20 cellular contexts compared by ENCODE assay signal in genomic region chr19:458091-459042, GRCh38. TPM values are rescaled to one million over a fixed set of nuclear protein-coding genes. Genes with fewer than 3 reads are reported as not detected.
DNase-seq lines count a peak whose midpoint lies in the region; ATAC-seq, FAIRE-seq and TF ChIP-seq lines count a peak whose summit lies in the region.
"Had no signal": no experiment of that assay in that cellular context is flagged by ENCODE, and none has a peak within 500 bp of the region (broad histone marks: within the 10 kb centered on the region; RNA-seq: fewer than 3 reads in every experiment).

No MANE protein-coding gene starts in this region.

- 97% methylated on average over 87 of the region's 89 CpGs for WGBS in HepG2 (ENCODE audit: low lambda C conversion rate)
- 98% methylated on average over 69 of the region's 89 CpGs for WGBS in right lobe of liver (ENCODE audit: insufficient coverage, low coverage, low lambda C conversion rate, missing lambda C conversion rate)
- WGBS in testis, 2 donors: 66 to 74% methylated on average over 80 to 86 of the region's 89 CpGs

- H3K27ac ChIP-seq in HepG2 (ENCODE audit: extremely low read length, insufficient read depth, low read length) (no peak overlapping the region), right lobe of liver (no peak overlapping the region), neural cell (ENCODE audit: low read length) (no peak overlapping the region), testis (no peak overlapping the region)

- peak overlapping the region; percentile 76 for H3K4me3 Mint-ChIP-seq in glutamatergic neuron (ENCODE audit: unreplicated experiment)
- no peak overlapping the region for H3K4me3 Mint-ChIP-seq in progenitor cell of endocrine pancreas (ENCODE audit: low read depth)

- TF ChIP-seq EP300 in HepG2 (IDR thresholded peaks at IDR 0.05; ENCODE audit: low read depth in 2 of 2, low read length in 2 of 2): no peak
- TF ChIP-seq EP300 in HepG2 (CRISPR knock-in tag; IDR thresholded peaks at IDR 0.05; ENCODE audit: borderline replicate concordance): no peak
- no peak for TF ChIP-seq EP300 in neural cell (conservative IDR thresholded peaks at IDR 0.05; ENCODE audit: poor library complexity, severe bottlenecking)

- TF ChIP-seq POLR2A in HepG2 (IDR thresholded peaks at IDR 0.05; ENCODE audit: insufficient read depth in 1 of 2, low read depth in 2 of 2, low read length in 2 of 2) (no peak), right lobe of liver (IDR thresholded peaks at IDR 0.05) (no peak), testis (IDR thresholded peaks at IDR 0.05) (no peak)

- POLR2A ChIA-PET in HepG2 (lab: Yijun Ruan, JAX): no interaction called here

- in situ Hi-C loops in HepG2 (cut with HindIII; ENCODE audit: extremely low pct_ligation_motif_present, low pct_unique_long_range_greater_than_20kb): no loop called here

- DNase-seq in HepG2 (ENCODE audit: low spot score) (no peak), right lobe of liver (no peak), glutamatergic neuron (no peak), testis (no peak), progenitor cell of endocrine pancreas (ENCODE audit: low spot score, unreplicated experiment) (no peak), EL (no peak), NCI-H2227 (lab: John Stamatoyannopoulos, UW; ENCODE audit: unreplicated experiment) (no peak)
- DNase-seq: C1 segment of cervical spinal cord; Calu3; CD4-positive, alpha-beta memory T cell; COR-L47; DMS53; DMS79 treated with DMSO at 0.1 percent for 48 hours; GOT3 had no signal

- H3K4me3 ChIP-seq in HepG2 (replicated peaks in 1 of 3; ENCODE audit: insufficient read depth in 1 of 3, low read depth in 2 of 3, low read length in 3 of 3) (no peak overlapping the region), right lobe of liver (no peak overlapping the region), neural cell (ENCODE audit: low read length) (peak overlapping the region; percentile 83), testis (peak overlapping the region; percentile 26 to 32)

- CTCF ChIA-PET in HepG2 (lab: Yijun Ruan, JAX; ENCODE audit: low intra/inter-chr PET ratio, low total read pairs): no interaction called here

- H3K27me3 ChIP-seq in HepG2 (ENCODE audit: control insufficient read depth in 1 of 2, insufficient read depth in 2 of 2, low read length in 2 of 2): peaks cover 1 to 5% of the 10 kb centered on the region in 2 experiments; a peak in 2 of 5 replicates
- H3K27me3 ChIP-seq in right lobe of liver: no peaks in the 10 kb centered on the region
- no peaks in the 10 kb centered on the region for H3K27me3 ChIP-seq in neural cell (ENCODE audit: insufficient read depth, low read depth, low read length)
- no peaks in the 10 kb centered on the region for H3K27me3 ChIP-seq in testis

- H3K36me3 ChIP-seq in HepG2 (replicated peaks in 1 of 2; ENCODE audit: control insufficient read depth in 1 of 2, insufficient read depth in 2 of 2, low read length in 2 of 2): no peaks in the 10 kb centered on the region; a peak in 1 of 5 replicates
- H3K36me3 ChIP-seq in right lobe of liver: no peaks in the 10 kb centered on the region
- peaks cover 5% of the 10 kb centered on the region for H3K36me3 ChIP-seq in neural cell (ENCODE audit: insufficient read depth, low read length)
- no peaks in the 10 kb centered on the region for H3K36me3 ChIP-seq in testis (ENCODE audit: low read depth, missing control alignments)
- H3K36me3 ChIP-seq: HAP-1 had no signal

- no peaks in the 10 kb centered on the region for H3K9me3 ChIP-seq in HepG2 (ENCODE audit: low read length)
- no peaks in the 10 kb centered on the region for H3K9me3 ChIP-seq in right lobe of liver
- no peaks in the 10 kb centered on the region for H3K9me3 ChIP-seq in neural cell (ENCODE audit: low read length)
- H3K9me3 ChIP-seq in testis: no peaks in the 10 kb centered on the region
- H3K9me3 ChIP-seq: HAP-1 had no signal

- H3K9me2 ChIP-seq in neural cell (ENCODE audit: insufficient read depth, low read length): no peaks in the 10 kb centered on the region

- H3K27ac Mint-ChIP-seq in glutamatergic neuron (ENCODE audit: unreplicated experiment) (no peak overlapping the region), progenitor cell of endocrine pancreas (no peak overlapping the region)

- H3K9me3 Mint-ChIP-seq in glutamatergic neuron (ENCODE audit: unreplicated experiment): peaks cover 17% of the 10 kb centered on the region
- no peaks in the 10 kb centered on the region for H3K9me3 Mint-ChIP-seq in progenitor cell of endocrine pancreas (ENCODE audit: low read depth)

- H3K9ac ChIP-seq in HepG2 (ENCODE audit: insufficient read depth, low read depth, low read length): no peak overlapping the region
- no peak overlapping the region for H3K9ac ChIP-seq in neural cell (ENCODE audit: low read length)

- no peak for FAIRE-seq in HepG2 (lab: Jason Lieb, UNC)
- FAIRE-seq: G401.6, GM12892, H54 had no signal

- peaks cover 37% of the 10 kb centered on the region for H3K4me1 ChIP-seq in HepG2 (ENCODE audit: insufficient read depth, low read length)
- H3K4me1 ChIP-seq in right lobe of liver: peaks cover 0 to 9% (median 0%) of the 10 kb centered on the region in 4 donors
- peaks cover 8% of the 10 kb centered on the region for H3K4me1 ChIP-seq in testis

- H3K4me2 ChIP-seq in HepG2 (ENCODE audit: low read depth, low read length): peak overlapping the region; percentile 7; the same call in 1 of the 2 replicates
- H3K4me2 ChIP-seq in neural cell (ENCODE audit: low read length): no peak overlapping the region

- ATAC-seq in HepG2 (no peak), right lobe of liver (no peak)

- BruUV-seq in HepG2 (replicated peaks; lab: Mats Ljungman, UMichigan): no TSS peak

- no peaks in the 10 kb centered on the region for H3K79me2 ChIP-seq in HepG2 (ENCODE audit: insufficient read depth, low read length)
- peaks cover 3% of the 10 kb centered on the region for H3K79me2 ChIP-seq in neural cell (replicated peaks; ENCODE audit: insufficient read depth, low read length)

- peaks cover 32% of the 10 kb centered on the region; the same call in 1 of the 2 replicates for H4K20me1 ChIP-seq in HepG2 (ENCODE audit: insufficient read depth, low read length)
- no peaks in the 10 kb centered on the region for H4K20me1 ChIP-seq in neural cell (ENCODE audit: insufficient read depth)

- TF ChIP-seq RAD21 in HepG2 (CRISPR knock-in tag; IDR thresholded peaks at IDR 0.05) (no peak), neural cell (conservative IDR thresholded peaks at IDR 0.05) (no peak)

- H3K36me3 Mint-ChIP-seq in glutamatergic neuron (ENCODE audit: unreplicated experiment): peaks cover 27% of the 10 kb centered on the region
- H3K36me3 Mint-ChIP-seq in progenitor cell of endocrine pancreas (ENCODE audit: insufficient read depth): peaks cover 18% of the 10 kb centered on the region
- H3K36me3 Mint-ChIP-seq: CD4-positive, alpha-beta memory T cell had no signal

- H2AFZ ChIP-seq in HepG2 (ENCODE audit: low read length) (no peak overlapping the region), neural cell (ENCODE audit: low read depth, low read length) (no peak overlapping the region)

- H3F3A ChIP-seq in neural cell (ENCODE audit: insufficient read depth, low read length, poor library complexity, severe bottlenecking): no peaks in the 10 kb centered on the region

- no peak for TF ChIP-seq CTCF in HepG2 (CRISPR knock-in tag; IDR thresholded peaks at IDR 0.05)
- TF ChIP-seq CTCF in right lobe of liver (IDR thresholded peaks at IDR 0.05): no peak
- TF ChIP-seq CTCF in glutamatergic neuron (IDR thresholded peaks at IDR 0.05; ENCODE audit: partially characterized antibody, unreplicated experiment): no peak
- TF ChIP-seq CTCF in neural cell (IDR thresholded peaks at IDR 0.05; ENCODE audit: poor library complexity, severe bottlenecking): no peak
- TF ChIP-seq CTCF in testis (IDR thresholded peaks at IDR 0.05): no peak
- no peak for TF ChIP-seq CTCF in progenitor cell of endocrine pancreas (IDR thresholded peaks at IDR 0.05; ENCODE audit: unreplicated experiment)

- intact Hi-C loops in HepG2 (cut with micrococcal nuclease; ENCODE audit: unreplicated experiment): no loop called here
- intact Hi-C loops in right lobe of liver (cut with DNase I): no loop called here
- intact Hi-C loops in testis (cut with DNase I; ENCODE audit: low total_unique reads): no loop called here

- H3K4me1 Mint-ChIP-seq in glutamatergic neuron (ENCODE audit: low read depth, unreplicated experiment): peaks cover 3% of the 10 kb centered on the region
- peaks cover 4% of the 10 kb centered on the region for H3K4me1 Mint-ChIP-seq in progenitor cell of endocrine pancreas (ENCODE audit: low read depth)

- H3K27me3 Mint-ChIP-seq in glutamatergic neuron (ENCODE audit: unreplicated experiment) (peaks cover 20% of the 10 kb centered on the region), progenitor cell of endocrine pancreas (no peaks in the 10 kb centered on the region)

RNA-seq across cellular contexts. Expression of gene SHC2, which starts 2.5 kb away (rescaled TPM):
- total RNA-seq in HepG2 (2016; rRNA removed; fragmentation: Illumina TruSeq; extraction: Trizol): 4.8 and 9.0 TPM in 2 replicates
- total RNA-seq in HepG2 (2016; cell fraction: cytosol; rRNA removed; fragmentation: Illumina TruSeq; extraction: Trizol; ENCODE audit: low read depth): 11.0 and 12.0 TPM in 2 replicates
- 3.9 and 8.8 TPM in 2 replicates for total RNA-seq in HepG2 (2016; cell fraction: insoluble cytoplasmic fraction; rRNA removed; fragmentation: Illumina TruSeq; extraction: Trizol)
- total RNA-seq in HepG2 (2016; cell fraction: membrane; rRNA removed; fragmentation: Illumina TruSeq; extraction: Trizol): 12.6 and 14.2 TPM in 2 replicates
- 7.1 and 9.7 TPM in 2 replicates for total RNA-seq in HepG2 (2016; cell fraction: nucleus; rRNA removed; fragmentation: Illumina TruSeq; extraction: Trizol)
- 18.3 and 35.8 TPM in 2 replicates for polyA plus RNA-seq in HepG2 (2011; rRNA removed)
- polyA plus RNA-seq in HepG2 (2011; cell fraction: cytosol; rRNA removed): 12.4 and 18.0 TPM in 2 replicates
- 247 and 276 TPM in 2 replicates for polyA plus RNA-seq in HepG2 (2011; cell fraction: nucleus; rRNA removed)
- polyA plus RNA-seq in HepG2 (2012): 21.5 and 36.3 TPM in 2 replicates
- 11.4 and 12.5 TPM in 2 replicates for polyA plus RNA-seq in HepG2 (2016; cell fraction: cytosol; fragmentation: Illumina TruSeq; extraction: Trizol; ENCODE audit: low read depth)
- 4.7 and 5.3 TPM in 2 replicates for polyA plus RNA-seq in HepG2 (2016; cell fraction: insoluble cytoplasmic fraction; fragmentation: Illumina TruSeq; extraction: Trizol; ENCODE audit: low read depth)
- polyA plus RNA-seq in HepG2 (2016; cell fraction: membrane; fragmentation: Illumina TruSeq; extraction: Trizol; ENCODE audit: low read depth): 13.0 and 14.2 TPM in 2 replicates
- polyA plus RNA-seq in HepG2 (2016; cell fraction: nucleus; fragmentation: Illumina TruSeq; extraction: Trizol; ENCODE audit: insufficient read depth, low read depth): 30.5 and 30.9 TPM in 2 replicates
- polyA minus RNA-seq in HepG2 (2011; rRNA and poly(A)+ RNA removed; ENCODE audit: low replicate concordance): 39.0 TPM in 1 of 2 replicates, not detected in the other
- polyA minus RNA-seq in HepG2 (2011; cell fraction: cytosol; rRNA and poly(A)+ RNA removed): 11.5 and 24.1 TPM in 2 replicates
- 14.5 and 16.0 TPM in 2 replicates for polyA minus RNA-seq in HepG2 (2011; cell fraction: nucleus; rRNA and poly(A)+ RNA removed)
- total RNA-seq in right lobe of liver: 10 to 100 TPM; 48.4 to 69.9 (median 59.1) TPM
- total RNA-seq in glutamatergic neuron (ENCODE audit: unreplicated experiment): 343 TPM
- 75.8 and 81.2 TPM in 2 replicates for polyA plus RNA-seq in neural cell
- polyA minus RNA-seq in neural cell: 22.7 and 26.1 TPM in 2 replicates
- total RNA-seq in testis: 10 to 100 TPM; 57.8 to 67.3 TPM
- polyA plus RNA-seq in testis (ENCODE audit: insufficient read depth, low read depth, low replicate concordance): 26.7 TPM
- total RNA-seq in progenitor cell of endocrine pancreas: 159 TPM in 2 replicates
- polyA plus RNA-seq: CD4-positive, alpha-beta memory T cell had no signal

RNA-seq across cellular contexts. Expression of gene MADCAM1, which starts 37.9 kb away (rescaled TPM):
- 0.21 and 0.33 TPM in 2 replicates for total RNA-seq in HepG2 (2016; rRNA removed; fragmentation: Illumina TruSeq; extraction: Trizol)
- total RNA-seq in HepG2 (2016; cell fraction: cytosol; rRNA removed; fragmentation: Illumina TruSeq; extraction: Trizol; ENCODE audit: low read depth): 0.30 and 0.44 TPM in 2 replicates
- total RNA-seq in HepG2 (2016; cell fraction: insoluble cytoplasmic fraction; rRNA removed; fragmentation: Illumina TruSeq; extraction: Trizol): 0.30 TPM in 1 of 2 replicates, not detected in the other
- 0.37 and 0.45 TPM in 2 replicates for total RNA-seq in HepG2 (2016; cell fraction: membrane; rRNA removed; fragmentation: Illumina TruSeq; extraction: Trizol)
- total RNA-seq in HepG2 (2016; cell fraction: nucleus; rRNA removed; fragmentation: Illumina TruSeq; extraction: Trizol): 0.22 TPM in 1 of 2 replicates, not detected in the other
- 0.29 and 0.39 TPM in 2 replicates for polyA plus RNA-seq in HepG2 (2011; rRNA removed)
- polyA plus RNA-seq in HepG2 (2011; cell fraction: cytosol; rRNA removed): 0.42 and 0.60 TPM in 2 replicates
- polyA plus RNA-seq in HepG2 (2011; cell fraction: nucleus; rRNA removed): 1.9 and 2.3 TPM in 2 replicates
- polyA plus RNA-seq in HepG2 (2012): 1.7 and 2.3 TPM in 2 replicates
- polyA plus RNA-seq in HepG2 (2016; cell fraction: cytosol; fragmentation: Illumina TruSeq; extraction: Trizol; ENCODE audit: low read depth): 0.62 and 0.89 TPM in 2 replicates
- polyA plus RNA-seq in HepG2 (2016; cell fraction: insoluble cytoplasmic fraction; fragmentation: Illumina TruSeq; extraction: Trizol; ENCODE audit: low read depth): 0.33 and 0.51 TPM in 2 replicates
- 0.74 and 0.99 TPM in 2 replicates for polyA plus RNA-seq in HepG2 (2016; cell fraction: membrane; fragmentation: Illumina TruSeq; extraction: Trizol; ENCODE audit: low read depth)
- 0.89 and 1.4 TPM in 2 replicates for polyA plus RNA-seq in HepG2 (2016; cell fraction: nucleus; fragmentation: Illumina TruSeq; extraction: Trizol; ENCODE audit: insufficient read depth, low read depth)
- polyA minus RNA-seq in HepG2 (2011; rRNA and poly(A)+ RNA removed; ENCODE audit: low replicate concordance): 1.1 TPM in 1 of 2 replicates, not detected in the other
- 0.62 and 0.89 TPM in 2 replicates for polyA minus RNA-seq in HepG2 (2011; cell fraction: cytosol; rRNA and poly(A)+ RNA removed)
- 0.26 and 0.75 TPM in 2 replicates for polyA minus RNA-seq in HepG2 (2011; cell fraction: nucleus; rRNA and poly(A)+ RNA removed)
- total RNA-seq in right lobe of liver: under 1 TPM; 0.11 to 0.69 (median 0.31) TPM
- 1.7 TPM for total RNA-seq in glutamatergic neuron (ENCODE audit: unreplicated experiment)
- polyA plus RNA-seq in neural cell: 0.22 and 1.0 TPM in 2 replicates
- polyA minus RNA-seq in neural cell: 0.46 and 1.2 TPM in 2 replicates
- 1 to 10 TPM; 2.2 to 2.3 TPM for total RNA-seq in testis
- polyA plus RNA-seq in testis (ENCODE audit: insufficient read depth, low read depth, low replicate concordance): 1.6 TPM
- 0.77 and 1.0 TPM in 2 replicates for total RNA-seq in progenitor cell of endocrine pancreas
- total RNA-seq: Daoy had no signal

RNA-seq across cellular contexts. Expression of gene TPGS1, which starts 48.9 kb away (rescaled TPM):
- total RNA-seq in HepG2 (2016; rRNA removed; fragmentation: Illumina TruSeq; extraction: Trizol): 4.2 and 6.2 TPM in 2 replicates
- 4.1 and 5.0 TPM in 2 replicates for total RNA-seq in HepG2 (2016; cell fraction: cytosol; rRNA removed; fragmentation: Illumina TruSeq; extraction: Trizol; ENCODE audit: low read depth)
- 3.9 and 5.0 TPM in 2 replicates for total RNA-seq in HepG2 (2016; cell fraction: insoluble cytoplasmic fraction; rRNA removed; fragmentation: Illumina TruSeq; extraction: Trizol)
- 4.2 and 4.9 TPM in 2 replicates for total RNA-seq in HepG2 (2016; cell fraction: membrane; rRNA removed; fragmentation: Illumina TruSeq; extraction: Trizol)
- 2.4 and 3.4 TPM in 2 replicates for total RNA-seq in HepG2 (2016; cell fraction: nucleus; rRNA removed; fragmentation: Illumina TruSeq; extraction: Trizol)
- 1.1 and 2.0 TPM in 2 replicates for polyA plus RNA-seq in HepG2 (2011; rRNA removed)
- polyA plus RNA-seq in HepG2 (2011; cell fraction: cytosol; rRNA removed): 1.7 and 4.3 TPM in 2 replicates
- 3.3 and 3.7 TPM in 2 replicates for polyA plus RNA-seq in HepG2 (2011; cell fraction: nucleus; rRNA removed)
- polyA plus RNA-seq in HepG2 (2012): 1.0 and 2.2 TPM in 2 replicates
- polyA plus RNA-seq in HepG2 (2016; cell fraction: cytosol; fragmentation: Illumina TruSeq; extraction: Trizol; ENCODE audit: low read depth): 2.0 and 2.2 TPM in 2 replicates
- polyA plus RNA-seq in HepG2 (2016; cell fraction: insoluble cytoplasmic fraction; fragmentation: Illumina TruSeq; extraction: Trizol; ENCODE audit: low read depth): 3.3 and 4.8 TPM in 2 replicates
- polyA plus RNA-seq in HepG2 (2016; cell fraction: membrane; fragmentation: Illumina TruSeq; extraction: Trizol; ENCODE audit: low read depth): 2.0 and 2.2 TPM in 2 replicates
- polyA plus RNA-seq in HepG2 (2016; cell fraction: nucleus; fragmentation: Illumina TruSeq; extraction: Trizol; ENCODE audit: insufficient read depth, low read depth): 3.1 and 4.1 TPM in 2 replicates
- 2.3 and 2.8 TPM in 2 replicates for polyA minus RNA-seq in HepG2 (2011; rRNA and poly(A)+ RNA removed; ENCODE audit: low replicate concordance)
- polyA minus RNA-seq in HepG2 (2011; cell fraction: cytosol; rRNA and poly(A)+ RNA removed): 1.4 and 1.8 TPM in 2 replicates
- 2.1 and 2.3 TPM in 2 replicates for polyA minus RNA-seq in HepG2 (2011; cell fraction: nucleus; rRNA and poly(A)+ RNA removed)
- total RNA-seq in right lobe of liver: 10 to 100 TPM in 3 of 6 experiments, 1 to 10 TPM in 3; 8.2 to 42.2 (median 10.3) TPM
- total RNA-seq in glutamatergic neuron (ENCODE audit: unreplicated experiment): 20.0 TPM
- polyA plus RNA-seq in neural cell: 79.6 and 83.2 TPM in 2 replicates
- 41.0 and 47.5 TPM in 2 replicates for polyA minus RNA-seq in neural cell
- 100 to 1,000 TPM in 1 of 2 donors, 10 to 100 TPM in 1; 98.5 to 104 TPM for total RNA-seq in testis
- 5.4 TPM for polyA plus RNA-seq in testis (ENCODE audit: insufficient read depth, low read depth, low replicate concordance)
- 16.4 and 18.0 TPM in 2 replicates for total RNA-seq in progenitor cell of endocrine pancreas

RNA-seq across cellular contexts. Expression of gene C2CD4C, which starts 49.4 kb away (rescaled TPM):
- not detected in 2 replicates for total RNA-seq in HepG2 (2016; rRNA removed; fragmentation: Illumina TruSeq; extraction: Trizol)
- not detected in 2 replicates for total RNA-seq in HepG2 (2016; cell fraction: cytosol; rRNA removed; fragmentation: Illumina TruSeq; extraction: Trizol; ENCODE audit: low read depth)
- not detected in 2 replicates for total RNA-seq in HepG2 (2016; cell fraction: insoluble cytoplasmic fraction; rRNA removed; fragmentation: Illumina TruSeq; extraction: Trizol)
- not detected in 2 replicates for total RNA-seq in HepG2 (2016; cell fraction: membrane; rRNA removed; fragmentation: Illumina TruSeq; extraction: Trizol)
- not detected in 2 replicates for total RNA-seq in HepG2 (2016; cell fraction: nucleus; rRNA removed; fragmentation: Illumina TruSeq; extraction: Trizol)
- not detected in 2 replicates for polyA plus RNA-seq in HepG2 (2011; rRNA removed)
- polyA plus RNA-seq in HepG2 (2011; cell fraction: cytosol; rRNA removed): not detected in 2 replicates
- polyA plus RNA-seq in HepG2 (2011; cell fraction: nucleus; rRNA removed): 0.16 and 0.36 TPM in 2 replicates
- polyA plus RNA-seq in HepG2 (2012): 0.12 TPM in 1 of 2 replicates, not detected in the other
- polyA plus RNA-seq in HepG2 (2016; cell fraction: cytosol; fragmentation: Illumina TruSeq; extraction: Trizol; ENCODE audit: low read depth): not detected in 2 replicates
- polyA plus RNA-seq in HepG2 (2016; cell fraction: insoluble cytoplasmic fraction; fragmentation: Illumina TruSeq; extraction: Trizol; ENCODE audit: low read depth): not detected in 2 replicates
- polyA plus RNA-seq in HepG2 (2016; cell fraction: membrane; fragmentation: Illumina TruSeq; extraction: Trizol; ENCODE audit: low read depth): not detected in 2 replicates
- not detected in 2 replicates for polyA plus RNA-seq in HepG2 (2016; cell fraction: nucleus; fragmentation: Illumina TruSeq; extraction: Trizol; ENCODE audit: insufficient read depth, low read depth)
- polyA minus RNA-seq in HepG2 (2011; rRNA and poly(A)+ RNA removed; ENCODE audit: low replicate concordance): not detected in 2 replicates
- polyA minus RNA-seq in HepG2 (2011; cell fraction: cytosol; rRNA and poly(A)+ RNA removed): not detected in 2 replicates
- polyA minus RNA-seq in HepG2 (2011; cell fraction: nucleus; rRNA and poly(A)+ RNA removed): not detected in 2 replicates
- 1 to 10 TPM in 1 of 6 experiments, under 1 TPM in 5; 0.12 to 2.0 (median 0.44) TPM for total RNA-seq in right lobe of liver
- total RNA-seq in glutamatergic neuron (ENCODE audit: unreplicated experiment): 9.6 TPM
- polyA plus RNA-seq in neural cell: 21.4 and 22.8 TPM in 2 replicates
- 13.1 and 13.2 TPM in 2 replicates for polyA minus RNA-seq in neural cell
- total RNA-seq in testis: 1 to 10 TPM; 5.3 to 5.4 TPM
- 0.88 TPM for polyA plus RNA-seq in testis (ENCODE audit: insufficient read depth, low read depth, low replicate concordance)
- 13.2 and 13.8 TPM in 2 replicates for total RNA-seq in progenitor cell of endocrine pancreas
- total RNA-seq: CD4-positive, alpha-beta memory T cell; Daoy had no signal
- polyA plus RNA-seq: CD4-positive, alpha-beta memory T cell had no signal

Comparison
In these comparisons a context has a peak if more than half of its experiments do, and no peak if none do; other contexts are left out.
1. H3K4me3 ChIP-seq: peak in neural cell (single experiment) and testis (2 of 2); none in HepG2 (0 of 3) and right lobe of liver (0 of 3).